Comparison of ENCODE assay signal across 1 cellular context in the genomic region with DNA sequence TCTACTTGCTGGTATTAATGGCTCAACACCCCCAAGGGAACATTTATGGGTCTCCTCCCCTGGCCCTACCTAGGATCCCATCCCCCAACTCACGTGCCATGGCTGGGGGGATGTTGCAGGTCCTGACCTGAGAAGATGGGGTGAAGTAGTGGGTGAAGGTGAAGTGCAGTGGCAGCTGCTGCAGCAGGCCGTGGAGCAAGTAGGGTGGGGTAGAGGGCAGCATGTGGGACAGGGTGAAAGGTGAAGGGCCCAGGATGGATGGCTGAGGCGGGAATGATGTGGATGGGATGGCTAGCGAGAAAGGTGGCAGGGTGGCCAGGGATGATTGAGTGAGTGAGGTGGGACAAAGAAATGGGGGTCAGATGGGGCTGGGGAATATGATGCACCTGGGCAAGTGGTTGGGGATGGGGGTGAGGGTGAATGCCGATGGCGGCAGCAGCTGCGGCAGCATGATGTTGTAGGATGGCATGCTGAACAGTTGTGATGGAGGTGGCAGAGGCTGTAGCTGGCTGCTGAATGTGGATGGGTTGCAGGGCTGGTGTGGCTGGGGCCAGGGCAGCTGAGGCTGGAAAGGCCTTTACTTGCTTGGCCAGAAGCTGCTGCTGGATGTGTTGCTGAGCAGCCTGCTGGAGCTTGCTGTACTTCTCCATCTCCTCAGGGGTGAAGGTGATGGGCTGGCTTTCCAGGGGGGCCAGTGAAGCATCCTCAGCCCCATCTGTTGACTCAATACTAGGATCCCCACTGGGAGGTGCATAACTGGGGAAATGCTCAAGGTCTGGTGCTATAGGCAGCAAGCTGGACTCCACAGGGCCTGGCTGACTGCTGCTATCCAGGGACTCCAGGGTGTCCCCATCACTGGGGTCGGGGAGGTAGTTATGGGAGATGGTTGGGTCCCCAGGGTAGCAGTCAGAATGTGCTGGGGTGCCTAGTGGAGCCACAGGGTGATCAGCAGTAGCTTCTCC.
TF ChIP-seq lines count a peak whose summit lies in the region.

No MANE protein-coding gene starts in this region.

TF ChIP-seq in K562, 482 proteins besides CTCF, POLR2A, EP300 and RAD21:
- TF ChIP-seq RCOR1 (IDR thresholded peaks at IDR 0.05; ENCODE audit: borderline replicate concordance in 1 of 2, low read depth in 2 of 2, low read length in 2 of 2) = no peak
- TF ChIP-seq RBM22 (IDR thresholded peaks at IDR 0.05; ENCODE audit: low read depth, low read length, poor library complexity, severe bottlenecking) = peak; percentile 57
- no peak for TF ChIP-seq FOS (IDR thresholded peaks at IDR 0.05; ENCODE audit: extremely low read depth, insufficient read length)
- peak; percentile 41; the same call in 1 of the 2 replicates for TF ChIP-seq SUPT5H (IDR thresholded peaks at IDR 0.05)
- TF ChIP-seq EGR1 (conservative IDR thresholded peaks at IDR 0.05) = no peak
- TF ChIP-seq HNRNPL (IDR thresholded peaks at IDR 0.05; ENCODE audit: low read depth, low read length) = no peak
- TF ChIP-seq ZNF75A (CRISPR knock-in tag; IDR thresholded peaks at IDR 0.05) = no peak
- peak; percentile 45; the same call in 1 of the 2 replicates for TF ChIP-seq POLR2G (IDR thresholded peaks at IDR 0.05; ENCODE audit: low read depth, low read length)
- TF ChIP-seq, protein P1, sequence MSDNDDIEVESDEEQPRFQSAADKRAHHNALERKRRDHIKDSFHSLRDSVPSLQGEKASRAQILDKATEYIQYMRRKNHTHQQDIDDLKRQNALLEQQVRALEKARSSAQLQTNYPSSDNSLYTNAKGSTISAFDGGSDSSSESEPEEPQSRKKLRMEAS (CRISPR knock-in tag; IDR thresholded peaks at IDR 0.05) = no peak
- no peak for TF ChIP-seq MYC (IDR thresholded peaks at IDR 0.05; ENCODE audit: low read depth, low read length)
- no peak for TF ChIP-seq MYC (CRISPR knock-in tag; IDR thresholded peaks at IDR 0.05; ENCODE audit: borderline replicate concordance, low read depth)
- peak; percentile 58 for TF ChIP-seq POLR2B (IDR thresholded peaks at IDR 0.05; ENCODE audit: low read depth, partially characterized antibody)
- TF ChIP-seq JUN (IDR thresholded peaks at IDR 0.05; ENCODE audit: borderline replicate concordance, low read depth, low read length) = no peak
- TF ChIP-seq JUN (CRISPR knock-in tag; IDR thresholded peaks at IDR 0.05; ENCODE audit: borderline replicate concordance) = 0 out of 2 replicates have a peak, but pooled peaks have one; percentile 32
- 0 out of 2 replicates have a peak, but pooled peaks have one; percentile 8 for TF ChIP-seq POLR2AphosphoS5 (IDR thresholded peaks at IDR 0.05; ENCODE audit: control insufficient read depth, insufficient read depth, low read depth, low read length)
